Comparison of ENCODE assay signal across 13 cellular contexts in the genomic region with DNA sequence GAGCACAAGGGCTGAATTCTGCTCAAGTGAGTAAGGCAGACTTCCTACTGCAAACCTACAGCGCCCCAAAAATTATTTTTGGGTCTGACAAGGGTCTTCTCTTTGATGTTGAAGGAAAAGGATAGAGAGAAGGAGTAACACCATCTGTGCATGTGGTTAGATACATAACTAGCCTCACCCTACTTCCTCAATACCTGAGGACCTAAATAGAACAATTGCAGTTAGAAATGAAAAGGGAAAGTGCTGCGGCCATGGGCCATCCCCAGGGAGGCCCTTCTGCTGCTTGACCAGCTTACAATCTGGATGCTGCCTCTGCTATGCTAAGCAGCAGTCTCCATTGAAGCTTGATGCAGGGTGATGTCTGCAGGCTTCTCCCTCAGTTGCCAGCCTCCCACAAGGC.
DNase-seq lines count a peak whose midpoint lies in the region; ATAC-seq, FAIRE-seq and TF ChIP-seq lines count a peak whose summit lies in the region.
"Had no signal": no experiment of that assay in that cellular context is flagged by ENCODE, and none has a peak within 500 bp of the region (broad histone marks: within the 10 kb centered on the region; RNA-seq: fewer than 3 reads in every experiment).

No MANE protein-coding gene starts in this region.

- no peaks in the 10 kb centered on the region for H4K20me1 ChIP-seq in osteoblast (ENCODE audit: insufficient read depth, low read length)
- H4K20me1 ChIP-seq in hepatocyte (ENCODE audit: insufficient read depth, poor library complexity, severe bottlenecking), result no peaks in the 10 kb centered on the region

- H3K9me3 ChIP-seq in osteoblast (ENCODE audit: low read depth, low read length), result no peaks in the 10 kb centered on the region
- H3K9me3 ChIP-seq in hepatocyte (ENCODE audit: low read depth), result no peaks in the 10 kb centered on the region
- no peaks in the 10 kb centered on the region for H3K9me3 ChIP-seq in pancreas
- H3K9me3 ChIP-seq: adrenal gland, esophagus squamous epithelium had no signal

- H3K9me2 ChIP-seq in hepatocyte (replicated peaks; ENCODE audit: insufficient read depth), result no peaks in the 10 kb centered on the region

- H3K79me2 ChIP-seq in osteoblast (ENCODE audit: insufficient read depth, low read length) (no peaks in the 10 kb centered on the region), hepatocyte (no peaks in the 10 kb centered on the region)

- intact Hi-C loops in CD14-positive monocyte (cut with micrococcal nuclease), result no loop called here
- intact Hi-C loops in pancreas (cut with DNase I), result no loop called here

- H3K9me3 Mint-ChIP-seq in CD14-positive monocyte, result no peaks in the 10 kb centered on the region
- H3K9me3 Mint-ChIP-seq: T-helper 2 cell treated with Interferon-gamma antibody and Interleukin-4, amounts not matched to agents 5 μg/mL and 100 μg/mL, for 36 hours had no signal

- H3K4me2 ChIP-seq in osteoblast (ENCODE audit: insufficient read depth, low read length) (no peak overlapping the region), hepatocyte (no peak overlapping the region)

- peaks cover 57% of the 10 kb centered on the region for H3K4me1 Mint-ChIP-seq in CD14-positive monocyte

- H3K27ac ChIP-seq in osteoblast (ENCODE audit: low read depth, low read length) (no peak overlapping the region), hepatocyte (no peak overlapping the region), pancreas (no peak overlapping the region)
- H3K27ac ChIP-seq: adrenal gland, esophagus squamous epithelium had no signal

- peaks cover 85 to 97% of the 10 kb centered on the region in 2 donors for H3K36me3 Mint-ChIP-seq in CD14-positive monocyte

- no peak for TF ChIP-seq CTCF in CD14-positive monocyte (IDR thresholded peaks at IDR 0.05)
- no peak for TF ChIP-seq CTCF in osteoblast (IDR thresholded peaks at IDR 0.05; ENCODE audit: extremely low read depth, low read depth, low read length)
- no peak for TF ChIP-seq CTCF in hepatocyte (IDR thresholded peaks at IDR 0.05; ENCODE audit: poor library complexity)
- TF ChIP-seq CTCF in pancreas (IDR thresholded peaks at IDR 0.05), result no peak

- H3K36me3 ChIP-seq in osteoblast (ENCODE audit: insufficient read depth, low read length) (no peaks in the 10 kb centered on the region), hepatocyte (replicated peaks; ENCODE audit: insufficient read depth, low read depth) (no peaks in the 10 kb centered on the region), pancreas (no peaks in the 10 kb centered on the region)
- H3K36me3 ChIP-seq: adrenal gland had no signal

- H3K4me3 Mint-ChIP-seq in CD14-positive monocyte, result no peak overlapping the region
- H3K4me3 Mint-ChIP-seq: T-helper 2 cell treated with Interferon-gamma antibody and Interleukin-4, amounts not matched to agents 5 μg/mL and 100 μg/mL, for 36 hours had no signal

- H2AFZ ChIP-seq in osteoblast (ENCODE audit: low read length), result no peak overlapping the region
- no peak overlapping the region for H2AFZ ChIP-seq in hepatocyte

- no peaks in the 10 kb centered on the region for H3K27me3 Mint-ChIP-seq in CD14-positive monocyte (ENCODE audit: low read depth in 3 of 3)

- WGBS in hepatocyte (ENCODE audit: low lambda C conversion rate, missing lambda C conversion rate), result 94% methylated on average over 2 of the region's 2 CpGs
- 88 to 94% methylated on average over 2 of the region's 2 CpGs for WGBS in pancreas, 2 donors

- peak overlapping the region in 4 of 7 donors; percentile 4 to 61 (median 32) for H3K27ac Mint-ChIP-seq in CD14-positive monocyte
- H3K27ac Mint-ChIP-seq: T-helper 2 cell treated with Interferon-gamma antibody and Interleukin-4, amounts not matched to agents 5 μg/mL and 100 μg/mL, for 36 hours had no signal

- FAIRE-seq in pancreas (lab: Jason Lieb, UNC), result no peak

- no peak for DNase-seq in CD14-positive monocyte (ENCODE audit: low spot score)
- peak; percentile 27 for DNase-seq in RPMI8226
- no peak for DNase-seq in osteoblast (ENCODE audit: insufficient read length, low spot score, missing footprints)
- no peak for DNase-seq in hepatocyte (ENCODE audit: low spot score)
- DNase-seq in NCI-H1417 (lab: John Stamatoyannopoulos, UW), result no peak
- DNase-seq in pancreas, result no peak
- DNase-seq: adrenal gland; esophagus squamous epithelium; NCI-H1694; stimulated activated CD4-positive, alpha-beta T cell treated with anti-CD3 and anti-CD28 coated beads, Interleukin-4, amount 100 ng/mL, for 4 hours had no signal

- peaks cover 3% of the 10 kb centered on the region for H3K27me3 ChIP-seq in osteoblast (ENCODE audit: insufficient read depth, low read length)
- H3K27me3 ChIP-seq in hepatocyte, result no peaks in the 10 kb centered on the region
- no peaks in the 10 kb centered on the region for H3K27me3 ChIP-seq in pancreas
- H3K27me3 ChIP-seq: adrenal gland, esophagus squamous epithelium had no signal

- ATAC-seq in GM19023 (IDR thresholded peaks at IDR 0.05; ENCODE audit: unreplicated experiment), result peak; percentile 76
- ATAC-seq in HG02943 (IDR thresholded peaks at IDR 0.05; ENCODE audit: low read depth, unreplicated experiment), result peak; percentile 73
- ATAC-seq in pancreas, result no peak

- H3K4me1 ChIP-seq in osteoblast (ENCODE audit: insufficient read depth, low read length), result peaks cover 6% of the 10 kb centered on the region
- no peaks in the 10 kb centered on the region for H3K4me1 ChIP-seq in hepatocyte (ENCODE audit: insufficient read depth)
- H3K4me1 ChIP-seq in pancreas, result peaks cover 0 to 3% (median 0%) of the 10 kb centered on the region in 3 donors

- no peak overlapping the region for H3K4me3 ChIP-seq in osteoblast (ENCODE audit: insufficient read depth, low read length)
- H3K4me3 ChIP-seq in hepatocyte, result no peak overlapping the region
- no peak overlapping the region for H3K4me3 ChIP-seq in pancreas
- H3K4me3 ChIP-seq: adrenal gland, esophagus squamous epithelium had no signal

Comparison
In these comparisons a context has a peak if more than half of its experiments do, and no peak if none do; other contexts are left out.
1. ATAC-seq: peak in GM19023 (single experiment) and HG02943 (single experiment); none in pancreas (0 of 4).